13 cellular contexts compared by ENCODE assay signal in the genomic region with DNA sequence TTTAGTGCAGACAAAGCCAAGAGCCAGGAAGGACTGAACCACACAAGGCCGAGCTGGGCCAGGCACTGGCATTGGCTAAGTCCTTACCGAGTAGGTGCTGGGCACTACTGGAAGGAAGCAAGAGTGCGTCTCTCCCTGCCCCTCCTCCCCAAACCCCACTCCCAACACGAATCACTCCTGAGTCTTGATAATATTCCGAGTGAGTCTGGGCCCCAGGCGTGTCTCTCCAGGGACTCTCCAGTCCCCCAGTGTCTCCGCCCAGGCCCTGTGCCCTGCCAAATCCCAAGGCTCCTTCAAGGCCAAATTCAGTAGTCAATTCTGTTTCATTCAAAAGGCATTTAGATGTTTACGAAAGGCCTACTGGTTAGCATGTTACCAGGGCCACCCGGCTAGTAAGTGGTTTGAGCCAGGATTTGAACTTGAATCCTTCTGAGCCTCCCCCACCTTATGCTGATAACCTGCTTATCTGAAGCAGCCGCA.
A peak's percentile ranks its signal among the peaks of the same experiment; 100 is the strongest.
DNase-seq lines count a peak whose midpoint lies in the region; ATAC-seq, FAIRE-seq and TF ChIP-seq lines count a peak whose summit lies in the region.
"Had no signal": no experiment of that assay in that cellular context is flagged by ENCODE, and none has a peak within 500 bp of the region (broad histone marks: within the 10 kb centered on the region; RNA-seq: fewer than 3 reads in every experiment).

No MANE protein-coding gene starts in this region.

- peaks cover 37% of the 10 kb centered on the region for H3K79me1 ChIP-seq in mesenchymal stem cell (replicated peaks; ENCODE audit: low read length, poor library complexity, severe bottlenecking)

- peak overlapping the region in 1 of 2 experiments; percentile 78 for H3K23ac ChIP-seq in mesenchymal stem cell (ENCODE audit: low read length in 2 of 2)

- H3K4me3 Mint-ChIP-seq in glutamatergic neuron (ENCODE audit: unreplicated experiment), result no peak overlapping the region

- DNase-seq in A172 (ENCODE audit: low spot score) (peak; percentile 47), body of pancreas (peak; percentile 40 to 71 (median 64)), mesenchymal stem cell (peak; percentile 95), DMS79 treated with DMSO at 0.1 percent for 48 hours (lab: John Stamatoyannopoulos, UW) (no peak), frontal cortex (ENCODE audit: low spot score in 2 of 2) (no peak), glutamatergic neuron (no peak)
- DNase-seq: BE2C, NCI-H1105, retina had no signal

- H3K9me3 ChIP-seq in HEK293 (ENCODE audit: control insufficient read depth, insufficient read depth, low read depth, low read length) (no peaks in the 10 kb centered on the region), body of pancreas (no peaks in the 10 kb centered on the region), mesenchymal stem cell (ENCODE audit: control insufficient read depth, low read length) (no peaks in the 10 kb centered on the region)
- H3K9me3 ChIP-seq: BE2C had no signal

- no peak overlapping the region for H2BK120ac ChIP-seq in mesenchymal stem cell (ENCODE audit: low read depth, low read length)

- no peak for FAIRE-seq in frontal cortex (lab: Jason Lieb, UNC)
- FAIRE-seq: bronchial epithelial cell had no signal

- H3K27ac ChIP-seq in HEK293 (ENCODE audit: extremely low read depth, low read depth, low read length) (no peak overlapping the region), body of pancreas (no peak overlapping the region), mesenchymal stem cell (ENCODE audit: low read length, poor library complexity, severe bottlenecking) (no peak overlapping the region)

- H3K27me3 ChIP-seq in body of pancreas (no peaks in the 10 kb centered on the region), mesenchymal stem cell (ENCODE audit: control insufficient read depth in 1 of 2, insufficient read depth in 1 of 2, low read length in 2 of 2) (no peaks in the 10 kb centered on the region)
- H3K27me3 ChIP-seq: BE2C had no signal

- ATAC-seq in body of pancreas (peak; percentile 59), HG03097 (IDR thresholded peaks at IDR 0.05; ENCODE audit: low FRiP score, unreplicated experiment) (no peak)

- peak overlapping the region; percentile 91 for H4K91ac ChIP-seq in mesenchymal stem cell (ENCODE audit: low read length)

- peaks cover 7% of the 10 kb centered on the region for H3K4me1 Mint-ChIP-seq in glutamatergic neuron (ENCODE audit: low read depth, unreplicated experiment)

- TF ChIP-seq CTCF in HEK293 (tag by site-specific recombination; IDR thresholded peaks at IDR 0.05) (no peak), body of pancreas (IDR thresholded peaks at IDR 0.05) (no peak), glutamatergic neuron (IDR thresholded peaks at IDR 0.05; ENCODE audit: partially characterized antibody, unreplicated experiment) (no peak)

- no peak overlapping the region for H3K4me2 ChIP-seq in mesenchymal stem cell (ENCODE audit: low read length, poor library complexity, severe bottlenecking)

- peak overlapping the region; percentile 59 for H4K8ac ChIP-seq in mesenchymal stem cell (ENCODE audit: low read length)

- H3K36me3 ChIP-seq in HEK293 (ENCODE audit: control insufficient read depth in 2 of 2, insufficient read depth in 1 of 2, low read length in 2 of 2) (no peaks in the 10 kb centered on the region), body of pancreas (replicated peaks in 1 of 2; ENCODE audit: insufficient read depth in 1 of 2, low read depth in 2 of 2) (no peaks in the 10 kb centered on the region), mesenchymal stem cell (ENCODE audit: control insufficient read depth in 1 of 2, insufficient read depth in 2 of 2, low read depth in 1 of 2, low read length in 2 of 2) (peaks cover 0 to 19% of the 10 kb centered on the region in 2 experiments)
- H3K36me3 ChIP-seq: BE2C had no signal

- no peak overlapping the region for H2BK5ac ChIP-seq in mesenchymal stem cell (ENCODE audit: low read depth, low read length, poor library complexity, severe bottlenecking)

- H3K4ac ChIP-seq in mesenchymal stem cell (ENCODE audit: low read depth in 1 of 2, low read length in 2 of 2), result peak overlapping the region; percentile 20 to 85

- H3K36me3 Mint-ChIP-seq in glutamatergic neuron (ENCODE audit: unreplicated experiment), result no peaks in the 10 kb centered on the region

- peak overlapping the region; percentile 65 to 70 for H2BK12ac ChIP-seq in mesenchymal stem cell (ENCODE audit: low read length in 2 of 2)

- WGBS in body of pancreas, 2 donors, result 49 to 61% methylated on average over 8 to 10 of the region's 10 CpGs
- WGBS in mesenchymal stem cell, result 19% methylated on average over 10 of the region's 10 CpGs

- H2BK15ac ChIP-seq in mesenchymal stem cell (ENCODE audit: low read depth, poor library complexity, severe bottlenecking), result peak overlapping the region; percentile 73

- H3K4me1 ChIP-seq in HEK293 (ENCODE audit: control insufficient read depth, insufficient read depth, low read length) (0 out of 2 replicates have a peak, but pooled peaks cover 3% of the 10 kb centered on the region), body of pancreas (no peaks in the 10 kb centered on the region), mesenchymal stem cell (ENCODE audit: control insufficient read depth, insufficient read depth, low read depth, low read length) (peaks cover 29% of the 10 kb centered on the region)
- H3K4me1 ChIP-seq: BE2C had no signal

- TF ChIP-seq POLR2A in body of pancreas (IDR thresholded peaks at IDR 0.05), result no peak

- no peak overlapping the region for H2AFZ ChIP-seq in mesenchymal stem cell (ENCODE audit: low read depth, low read length)

- H3K18ac ChIP-seq in mesenchymal stem cell (ENCODE audit: low read depth in 1 of 2, low read length in 2 of 2), result peak overlapping the region; percentile 17 to 92

- peaks cover 4% of the 10 kb centered on the region for H3K27me3 Mint-ChIP-seq in glutamatergic neuron (ENCODE audit: unreplicated experiment)

- H3K4me3 ChIP-seq in HEK293 (ENCODE audit: low read depth, low read length), result no peak overlapping the region
- no peak overlapping the region for H3K4me3 ChIP-seq in body of pancreas
- no peak overlapping the region for H3K4me3 ChIP-seq in mesenchymal stem cell (ENCODE audit: insufficient read depth in 1 of 2, low read depth in 1 of 2, low read length in 2 of 2)
- H3K4me3 ChIP-seq: lung had no signal

- CTCF ChIA-PET in HEK293 (lab: Yijun Ruan, JAX), result no interaction called here

- intact Hi-C loops in body of pancreas (cut with DNase I), result no loop called here

- peak overlapping the region; percentile 19 for H3K9ac ChIP-seq in mesenchymal stem cell (ENCODE audit: low read length)

- H3K9me3 Mint-ChIP-seq in glutamatergic neuron (ENCODE audit: unreplicated experiment), result peaks cover 2% of the 10 kb centered on the region

- peak overlapping the region in 1 of 2 experiments; percentile 82 for H3K14ac ChIP-seq in mesenchymal stem cell (ENCODE audit: low read length in 2 of 2)

- no peak overlapping the region for H3K27ac Mint-ChIP-seq in glutamatergic neuron (ENCODE audit: unreplicated experiment)

- H2AK5ac ChIP-seq in mesenchymal stem cell (ENCODE audit: low read length, severe bottlenecking), result no peak overlapping the region

- POLR2A ChIA-PET in HEK293 (lab: Yijun Ruan, JAX), result no interaction called here

TF ChIP-seq in HEK293, 187 proteins besides CTCF, POLR2A, EP300 and RAD21:
- TF ChIP-seq ZNF629 (tag by site-specific recombination; IDR thresholded peaks at IDR 0.05) (no peak), OSR2 (tag by site-specific recombination; IDR thresholded peaks at IDR 0.05) (peak; percentile 51)

Comparison
In these comparisons a context has a peak if more than half of its experiments do, and no peak if none do; other contexts are left out.
1. DNase-seq: peak in A172 (single experiment), body of pancreas (4 of 4) and mesenchymal stem cell (single experiment); none in DMS79 treated with DMSO at 0.1 percent for 48 hours (single experiment), frontal cortex (0 of 2) and glutamatergic neuron (single experiment).